Comparison of ENCODE assay signal across 9 cellular contexts in the genomic region with DNA sequence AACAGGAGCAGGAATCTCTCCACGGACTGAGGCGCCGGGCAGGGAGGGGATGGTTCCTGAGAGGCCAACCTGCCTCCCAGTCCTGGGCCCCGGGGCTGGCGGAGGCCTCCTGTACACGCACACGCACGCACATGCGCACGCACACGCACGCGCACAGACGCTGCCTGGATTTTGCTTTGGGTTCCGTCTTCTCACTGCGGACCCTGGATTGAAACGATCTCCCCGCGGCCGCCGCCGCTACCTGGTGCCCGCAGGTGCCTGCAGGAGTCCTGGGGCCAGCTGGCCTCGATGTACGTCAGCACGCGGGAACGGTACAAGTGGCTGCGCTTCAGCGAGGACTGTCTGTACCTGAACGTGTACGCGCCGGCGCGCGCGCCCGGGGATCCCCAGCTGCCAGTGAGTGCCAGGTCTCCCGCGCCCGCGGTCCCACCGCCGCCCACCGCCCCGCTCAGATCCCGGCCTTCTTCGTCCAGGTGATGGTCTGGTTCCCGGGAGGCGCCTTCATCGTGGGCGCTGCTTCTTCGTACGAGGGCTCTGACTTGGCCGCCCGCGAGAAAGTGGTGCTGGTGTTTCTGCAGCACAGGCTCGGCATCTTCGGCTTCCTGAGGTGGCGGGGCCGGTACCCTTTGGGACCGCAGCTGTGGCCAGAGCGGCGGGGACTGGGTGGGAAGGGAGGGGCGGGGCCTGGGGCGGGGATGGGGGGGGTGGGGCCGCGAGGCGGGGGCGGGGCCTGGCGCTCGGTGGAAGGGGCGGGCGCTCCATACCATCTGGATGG. TPM values are rescaled to one million over a fixed set of nuclear protein-coding genes. Genes with fewer than 3 reads are reported as not detected.
DNase-seq lines count a peak whose midpoint lies in the region; ATAC-seq, FAIRE-seq and TF ChIP-seq lines count a peak whose summit lies in the region.
"Had no signal": no experiment of that assay in that cellular context is flagged by ENCODE, and none has a peak within 500 bp of the region (broad histone marks: within the 10 kb centered on the region; RNA-seq: fewer than 3 reads in every experiment).

No MANE protein-coding gene starts in this region.

- peak overlapping the region; percentile 60 for H3K4me3 ChIP-seq in NT2/D1 (ENCODE audit: insufficient read length, low read depth)
- peak overlapping the region; percentile 37 for H3K4me3 ChIP-seq in neuron (ENCODE audit: low read length)
- H3K4me3 ChIP-seq in transverse colon, result peak overlapping the region; percentile 15 to 58 (median 42)

- 5% methylated on average over 41 of the region's 75 CpGs; no CpG with 5 or more reads in 1 of the 2 donors for WGBS in transverse colon (ENCODE audit: low coverage in 1 of 2), 2 donors

- ATAC-seq in GM21367 (IDR thresholded peaks at IDR 0.05; ENCODE audit: unreplicated experiment) (no peak), HG03354 (IDR thresholded peaks at IDR 0.05; ENCODE audit: poor library complexity, severe bottlenecking, unreplicated experiment) (no peak)

- DNase-seq in GM19239 (ENCODE audit: insufficient read length, low spot score) (no peak), NT2/D1 (ENCODE audit: low read depth, low spot score) (no peak), frontal cortex (ENCODE audit: low spot score in 2 of 2) (peak; percentile 85 to 87), transverse colon (peak; percentile 77)
- peak; percentile 86 for DNase-seq in activated effector memory CD4-positive, alpha-beta T cell treated with anti-CD3 and anti-CD28 coated beads, Interleukin-2, amount 50 U/mL, for 16 hours

- H3K27me3 ChIP-seq in NT2/D1 (ENCODE audit: insufficient read depth, insufficient read length) (peaks cover 45% of the 10 kb centered on the region), neuron (ENCODE audit: insufficient read depth, low read length) (peaks cover 52% of the 10 kb centered on the region), transverse colon (no peaks in the 10 kb centered on the region)

- H3K9me3 ChIP-seq in NT2/D1 (ENCODE audit: insufficient read depth, low read length) (no peaks in the 10 kb centered on the region), neuron (ENCODE audit: low read length) (peaks cover 1% of the 10 kb centered on the region), transverse colon (no peaks in the 10 kb centered on the region)

- peaks cover 12% of the 10 kb centered on the region for H3K4me1 ChIP-seq in NT2/D1 (ENCODE audit: insufficient read depth, insufficient read length)
- peaks cover 6% of the 10 kb centered on the region for H3K4me1 ChIP-seq in neuron (ENCODE audit: insufficient read depth, low read length)
- H3K4me1 ChIP-seq in transverse colon, result peaks cover 4 to 27% (median 15%) of the 10 kb centered on the region in 4 donors

- in situ Hi-C loops in transverse colon (cut with MboI; ENCODE audit: low pct_ligation_motif_present in 1 of 4, low pct_unique_long_range_greater_than_20kb in 1 of 4, low sequenced_read_pairs in 3 of 4), result no loop called here

- no peak for TF ChIP-seq EP300 in transverse colon (IDR thresholded peaks at IDR 0.05; ENCODE audit: low read depth)

- FAIRE-seq in GM19239 (lab: Jason Lieb, UNC) (peak; percentile 48), frontal cortex (lab: Jason Lieb, UNC) (no peak)
- FAIRE-seq: colon had no signal

- H3K27ac ChIP-seq in transverse colon, result peak overlapping the region; percentile 39 to 61 (median 46)

- intact Hi-C loops in transverse colon (cut with DNase I; ENCODE audit: low total_unique reads), result no loop called here

- H3K36me3 ChIP-seq in NT2/D1 (ENCODE audit: insufficient read depth, insufficient read length, low read length) (no peaks in the 10 kb centered on the region), neuron (ENCODE audit: insufficient read depth, low read length) (no peaks in the 10 kb centered on the region), transverse colon (no peaks in the 10 kb centered on the region)

- peak overlapping the region; percentile 73 for H3K9ac ChIP-seq in NT2/D1 (ENCODE audit: insufficient read length, low read depth)

- peak overlapping the region; percentile 67 for H2AFZ ChIP-seq in neuron (ENCODE audit: low read depth, low read length)

- TF ChIP-seq POLR2A in transverse colon (IDR thresholded peaks at IDR 0.05), result no peak

- TF ChIP-seq CTCF in transverse colon (IDR thresholded peaks at IDR 0.05), result no peak

RNA-seq across cellular contexts. Expression of a gene that starts 12.2 kb away (rescaled TPM):
- total RNA-seq in frontal cortex, result 9.0 TPM
- 10 to 100 TPM in 3 of 4 donors, 1 to 10 TPM in 1; 9.7 to 24.7 (median 15.7) TPM for total RNA-seq in transverse colon

RNA-seq across cellular contexts. Expression of a gene that starts 28.4 kb away (rescaled TPM):
- total RNA-seq in frontal cortex (55.0 TPM), transverse colon (100 to 1,000 TPM in 1 of 4 donors, 10 to 100 TPM in 3; 19.7 to 106 (median 33.1) TPM)

RNA-seq across cellular contexts. Expression of a gene that starts 39.5 kb away (rescaled TPM):
- total RNA-seq in frontal cortex (under 0.01 TPM), transverse colon (100 to 1,000 TPM; 247 to 616 (median 291) TPM)

Comparison
In these comparisons a context has a peak if more than half of its experiments do, and no peak if none do; other contexts are left out.
1. DNase-seq: peak in activated effector memory CD4-positive, alpha-beta T cell treated with anti-CD3 and anti-CD28 coated beads, Interleukin-2, amount 50 U/mL, for 16 hours (single experiment), frontal cortex (2 of 2) and transverse colon (single experiment); none in GM19239 (single experiment) and NT2/D1 (single experiment).
2. RNA of a gene that starts 39.5 kb away (total RNA-seq): 247 to 616 TPM in transverse colon; under 0.01 TPM in frontal cortex (single experiment); every median in the first group is over 100 times any median in the second.
3. Peak in every context shown above with its lines, with median percentiles within 50 percentile points of each other: H3K4me3 ChIP-seq.